ENCODE assay signal across 10 cellular contexts in the genomic region with DNA sequence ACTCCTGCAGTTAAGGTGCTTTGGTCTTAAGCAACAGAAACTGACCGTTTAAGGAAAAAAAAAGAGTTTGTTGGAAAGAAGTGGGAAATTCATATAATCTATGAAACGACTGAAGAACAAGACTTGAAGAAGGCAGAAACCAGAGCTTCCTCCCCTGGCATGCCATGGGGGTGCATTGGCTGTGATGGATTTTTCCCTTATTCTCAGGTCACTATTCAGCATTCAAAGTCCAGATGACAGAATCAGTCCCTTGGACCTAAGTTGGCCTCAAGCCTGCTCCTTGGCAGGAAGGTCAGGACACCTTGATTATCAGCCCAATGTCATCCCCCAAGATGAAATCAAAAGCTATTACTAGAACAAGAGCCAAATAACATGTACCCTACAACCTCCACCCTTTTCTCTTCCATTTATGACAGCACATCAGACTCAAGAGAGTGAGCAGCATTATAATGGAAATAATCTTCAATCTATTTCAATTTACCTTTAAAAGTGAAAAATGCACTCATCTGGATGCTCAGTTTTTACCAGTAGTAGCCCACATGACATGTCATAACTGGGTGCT. TPM values are rescaled to one million over a fixed set of nuclear protein-coding genes. Genes with fewer than 3 reads are reported as not detected.
DNase-seq lines count a peak whose midpoint lies in the region; ATAC-seq, FAIRE-seq and TF ChIP-seq lines count a peak whose summit lies in the region.
"Had no signal": no experiment of that assay in that cellular context is flagged by ENCODE, and none has a peak within 500 bp of the region (broad histone marks: within the 10 kb centered on the region; RNA-seq: fewer than 3 reads in every experiment).

No MANE protein-coding gene starts in this region.

- H3K36me3 Mint-ChIP-seq in activated T-cell treated with anti-CD3 and anti-CD28 coated beads, Interleukin-2, amount 50 U/mL, for 24 hours (ENCODE audit: low read depth): no peaks in the 10 kb centered on the region
- H3K36me3 Mint-ChIP-seq in memory B cell: no peaks in the 10 kb centered on the region

- TF ChIP-seq CTCF in body of pancreas (IDR thresholded peaks at IDR 0.05): no peak

- H3K4me1 Mint-ChIP-seq in activated T-cell treated with anti-CD3 and anti-CD28 coated beads, Interleukin-2, amount 50 U/mL, for 24 hours (ENCODE audit: low read depth): peaks cover 27% of the 10 kb centered on the region
- H3K4me1 Mint-ChIP-seq in memory B cell: peaks cover 10% of the 10 kb centered on the region

- no peak for FAIRE-seq in GM12892 (lab: Jason Lieb, UNC)

- peak overlapping the region; percentile 79 for H3K4me3 Mint-ChIP-seq in activated T-cell treated with anti-CD3 and anti-CD28 coated beads, Interleukin-2, amount 50 U/mL, for 24 hours
- H3K4me3 Mint-ChIP-seq in memory B cell: peak overlapping the region; percentile 88

- H3K27me3 Mint-ChIP-seq in activated T-cell treated with anti-CD3 and anti-CD28 coated beads, Interleukin-2, amount 50 U/mL, for 24 hours: peaks cover 9% of the 10 kb centered on the region
- peaks cover 4% of the 10 kb centered on the region for H3K27me3 Mint-ChIP-seq in memory B cell

- ATAC-seq in body of pancreas (no peak), memory B cell (ENCODE audit: low read depth) (no peak)

- H3K9me3 ChIP-seq in body of pancreas (no peaks in the 10 kb centered on the region), thymus (ENCODE audit: control insufficient read depth) (no peaks in the 10 kb centered on the region)
- H3K9me3 ChIP-seq: spleen had no signal

- intact Hi-C loops in body of pancreas (cut with DNase I): no loop called here

- peak overlapping the region; percentile 93 for H3K27ac Mint-ChIP-seq in activated T-cell treated with anti-CD3 and anti-CD28 coated beads, Interleukin-2, amount 50 U/mL, for 24 hours
- H3K27ac Mint-ChIP-seq in memory B cell: no peak overlapping the region

- no peak for DNase-seq in activated T-cell treated with anti-CD3 and anti-CD28 coated beads, Interleukin-2, amount 50 U/mL, for 24 hours
- DNase-seq in activated T-cell treated with anti-CD3 and anti-CD28 coated beads for 4 hours (no peak), body of pancreas (no peak), memory B cell (ENCODE audit: low spot score in 2 of 2) (no peak), GM12892 (ENCODE audit: insufficient read length) (no peak), NCI-H82 (lab: John Stamatoyannopoulos, UW) (no peak), NCI-H2196 treated with DMSO at 0.1 percent for 48 hours (lab: John Stamatoyannopoulos, UW; ENCODE audit: unreplicated experiment) (no peak)

- no peak overlapping the region for H3K4me3 ChIP-seq in body of pancreas
- H3K4me3 ChIP-seq in thymus (ENCODE audit: low read length): no peak overlapping the region

- no peaks in the 10 kb centered on the region for H3K9me3 Mint-ChIP-seq in activated T-cell treated with anti-CD3 and anti-CD28 coated beads, Interleukin-2, amount 50 U/mL, for 24 hours
- no peaks in the 10 kb centered on the region for H3K9me3 Mint-ChIP-seq in memory B cell

- H3K36me3 ChIP-seq in body of pancreas (replicated peaks in 1 of 2; ENCODE audit: insufficient read depth in 1 of 2, low read depth in 2 of 2) (no peaks in the 10 kb centered on the region), thymus (ENCODE audit: control insufficient read depth, insufficient read depth) (no peaks in the 10 kb centered on the region)
- H3K36me3 ChIP-seq: spleen had no signal

- 37 to 49% methylated on average over 2 of the region's 2 CpGs for WGBS in body of pancreas, 2 donors
- 88% methylated on average over 2 of the region's 2 CpGs for WGBS in thymus

- H3K27ac ChIP-seq in body of pancreas: peak overlapping the region; percentile 99 to 100 (median 99)
- peak overlapping the region; percentile 42 for H3K27ac ChIP-seq in thymus (ENCODE audit: low read depth)

- H3K27me3 ChIP-seq in body of pancreas (no peaks in the 10 kb centered on the region), thymus (ENCODE audit: control insufficient read depth, insufficient read depth) (peaks cover 20% of the 10 kb centered on the region)

- peaks cover 39% of the 10 kb centered on the region for H3K4me1 ChIP-seq in body of pancreas
- peaks cover 3% of the 10 kb centered on the region for H3K4me1 ChIP-seq in thymus (ENCODE audit: control insufficient read depth, insufficient read depth, low read length)

- no peak for TF ChIP-seq POLR2A in body of pancreas (IDR thresholded peaks at IDR 0.05)
- TF ChIP-seq POLR2A in GM12892 (IDR thresholded peaks at IDR 0.05; ENCODE audit: low read depth, low read length): no peak

RNA-seq across cellular contexts. Expression of gene TMEM9, which starts 15.8 kb away (rescaled TPM):
- 10 to 100 TPM; 56.6 to 70.5 TPM for total RNA-seq in body of pancreas
- polyA plus RNA-seq in thymus: 57.5 TPM
- polyA plus RNA-seq in GM12892 (2012; ENCODE audit: missing spikeins): 31.1 TPM

RNA-seq across cellular contexts. Expression of gene IGFN1, which starts 20.6 kb away (rescaled TPM):
- 10 to 100 TPM in 1 of 2 donors, 1 to 10 TPM in 1; 6.9 to 23.1 TPM for total RNA-seq in body of pancreas
- polyA plus RNA-seq in thymus: 0.39 TPM
- polyA plus RNA-seq in GM12892 (2012; ENCODE audit: missing spikeins): 0.04 TPM
- total RNA-seq: spleen had no signal
- polyA plus RNA-seq: CD14-positive monocyte had no signal

RNA-seq across cellular contexts. Expression of gene ASCL5, which starts 43.1 kb away (rescaled TPM):
- total RNA-seq in body of pancreas: 1 to 10 TPM; 1.0 to 4.6 TPM
- polyA plus RNA-seq in thymus: 0.14 TPM
- polyA plus RNA-seq in GM12892 (2012; ENCODE audit: missing spikeins): not detected
- polyA plus RNA-seq: CD14-positive monocyte had no signal

RNA-seq across cellular contexts. Expression of gene CACNA1S, which starts 57.8 kb away (rescaled TPM):
- total RNA-seq in body of pancreas: under 1 TPM in 1 of 2 donors, not detected in 1; under 0.01 TPM
- 0.05 TPM for polyA plus RNA-seq in thymus
- polyA plus RNA-seq in GM12892 (2012; ENCODE audit: missing spikeins): not detected
- polyA plus RNA-seq: CD14-positive monocyte had no signal
